In genomic region chr5:111512406-111513174, GRCh38 we compare ENCODE assay signal across 8 cellular contexts. TPM values are rescaled to one million over a fixed set of nuclear protein-coding genes. Genes with fewer than 3 reads are reported as not detected.
DNase-seq lines count a peak whose midpoint lies in the region; ATAC-seq and TF ChIP-seq lines count a peak whose summit lies in the region.

STARD4 (minus strand) TSS chr5:111512535; CDS start chr5:111507433, 5,102 bp downstream.

- TF ChIP-seq CTCF in WTC11 (IDR thresholded peaks at IDR 0.05) (no peak), smooth muscle cell (IDR thresholded peaks at IDR 0.05; ENCODE audit: borderline replicate concordance, insufficient read depth, poor library complexity, severe bottlenecking) (no peak)

- peak within 1 kb of the TSS; percentile 88 for H3K9ac ChIP-seq in smooth muscle cell (ENCODE audit: low read depth)

- peaks cover 47% of the 10 kb centered on the region for H3K79me2 ChIP-seq in smooth muscle cell (ENCODE audit: low read depth)

- H3K27ac Mint-ChIP-seq in WTC11: peak within 1 kb of the TSS; percentile 100

- peaks cover 10% of the 10 kb centered on the region for H3F3A ChIP-seq in smooth muscle cell (ENCODE audit: low read depth)

- H2AFZ ChIP-seq in smooth muscle cell (ENCODE audit: low read depth): peak within 1 kb of the TSS; percentile 78

- H3K4me1 ChIP-seq in smooth muscle cell (ENCODE audit: low read depth): peaks cover 47% of the 10 kb centered on the region

- peaks cover 42% of the 10 kb centered on the region for H4K20me1 ChIP-seq in smooth muscle cell (ENCODE audit: low read depth)

- in situ Hi-C loops in ACHN (cut with HindIII; ENCODE audit: low pct_ligation_motif_present, low pct_unique_long_range_greater_than_20kb, low sequenced_read_pairs): no loop called here

- no peaks in the 10 kb centered on the region for H3K27me3 Mint-ChIP-seq in WTC11 (ENCODE audit: low read depth)

- WGBS in smooth muscle cell (ENCODE audit: low lambda C conversion rate): 2% methylated on average over 42 of the region's 42 CpGs

- H3K27ac ChIP-seq in caudate nucleus (ENCODE audit: low read depth, low read length) (peak within 1 kb of the TSS; percentile 81), smooth muscle cell (ENCODE audit: low read depth) (peak within 1 kb of the TSS; percentile 92)

- POLR2A ChIA-PET in WTC11 (lab: Charles Lee): interaction anchor here (0.7 to 2.0 kb wide), 4 partner anchors 19 to 246 kb away, joined by 3 to 6 read pairs (median 3); partner anchors contain the start of gene NREP

- H3K4me1 Mint-ChIP-seq in WTC11: peaks cover 53% of the 10 kb centered on the region

- no peaks in the 10 kb centered on the region for H3K36me3 ChIP-seq in smooth muscle cell (ENCODE audit: low read depth)

- H3K4me3 ChIP-seq in smooth muscle cell: peak within 1 kb of the TSS; percentile 94

- H3K36me3 Mint-ChIP-seq in WTC11: no peaks in the 10 kb centered on the region

- H3K4me3 Mint-ChIP-seq in WTC11: peak within 1 kb of the TSS; percentile 95

- peak; percentile 91 for ATAC-seq in GM18907 (IDR thresholded peaks at IDR 0.05; ENCODE audit: unreplicated experiment)
- ATAC-seq in HG03159 (IDR thresholded peaks at IDR 0.05; ENCODE audit: unreplicated experiment): peak; percentile 91
- peak; percentile 91 for ATAC-seq in WTC11

- H3K4me2 ChIP-seq in smooth muscle cell: peak within 1 kb of the TSS; percentile 95

- no peaks in the 10 kb centered on the region for H3K9me3 Mint-ChIP-seq in WTC11

- CTCF ChIA-PET in WTC11 (lab: Charles Lee): interaction anchor here (1.3 to 3.5 kb wide), 3 partner anchors 13 to 51 kb away, joined by 3 to 21 read pairs (median 4); no protein-coding TSS in a partner anchor

- DNase-seq in ACHN (peak; percentile 94), NCI-H2227 treated with DMSO at 0.1 percent for 48 hours (lab: John Stamatoyannopoulos, UW) (peak; percentile 81), WTC11 (ENCODE audit: low spot score) (peak; percentile 95), caudate nucleus (lab: John Stamatoyannopoulos, UW) (peak; percentile 65 to 97 (median 92)), iPS-NIHi7 (ENCODE audit: extremely low spot score) (peak; percentile 95), smooth muscle cell (lab: John Stamatoyannopoulos, UW; ENCODE audit: unreplicated experiment) (peak; percentile 89)

- no peaks in the 10 kb centered on the region for H3K9me3 ChIP-seq in smooth muscle cell (replicated peaks; ENCODE audit: low read depth)

- no peaks in the 10 kb centered on the region for H3K27me3 ChIP-seq in smooth muscle cell (ENCODE audit: low read depth)

TF ChIP-seq in WTC11, 78 proteins besides CTCF, POLR2A, EP300 and RAD21 (continues in another document):
- no peak for TF ChIP-seq CBFB (CRISPR knock-in tag; IDR thresholded peaks at IDR 0.05; ENCODE audit: low read depth)
- TF ChIP-seq TP53 (CRISPR knock-in tag; IDR thresholded peaks at IDR 0.05): no peak; the same call in 1 of the 2 replicates
- no peak for TF ChIP-seq ZNF263 (CRISPR knock-in tag; IDR thresholded peaks at IDR 0.05; ENCODE audit: low read depth)
- TF ChIP-seq ATF2 (CRISPR knock-in tag; IDR thresholded peaks at IDR 0.05; ENCODE audit: borderline replicate concordance, low read depth): no peak
- TF ChIP-seq ZNF232 (CRISPR knock-in tag; IDR thresholded peaks at IDR 0.05): peak; percentile 84; the same call in 1 of the 2 replicates
- TF ChIP-seq FOXJ3 (CRISPR knock-in tag; IDR thresholded peaks at IDR 0.05; ENCODE audit: borderline replicate concordance): no peak
- TF ChIP-seq TEAD1 (CRISPR knock-in tag; IDR thresholded peaks at IDR 0.05): 0 out of 2 replicates have a peak, but pooled peaks have one; percentile 21
- TF ChIP-seq OVOL2 (CRISPR knock-in tag; IDR thresholded peaks at IDR 0.05; ENCODE audit: borderline replicate concordance): no peak
- no peak for TF ChIP-seq STAT6 (CRISPR knock-in tag; conservative IDR thresholded peaks at IDR 0.05; ENCODE audit: low read depth)
- peak; percentile 88; the same call in 1 of the 2 replicates for TF ChIP-seq FOXP1 (CRISPR knock-in tag; IDR thresholded peaks at IDR 0.05; ENCODE audit: borderline replicate concordance)
- no peak for TF ChIP-seq SMAD4 (CRISPR knock-in tag; IDR thresholded peaks at IDR 0.05)
- peak; percentile 80 for TF ChIP-seq FOXK1 (CRISPR knock-in tag; IDR thresholded peaks at IDR 0.05)
- peak; percentile 76; the same call in 1 of the 2 replicates for TF ChIP-seq MYBL2 (CRISPR knock-in tag; IDR thresholded peaks at IDR 0.05)
- no peak for TF ChIP-seq ZBTB21 (CRISPR knock-in tag; IDR thresholded peaks at IDR 0.05; ENCODE audit: borderline replicate concordance)
- TF ChIP-seq JUN (CRISPR knock-in tag; IDR thresholded peaks at IDR 0.05): no peak
- no peak for TF ChIP-seq NR1H2 (CRISPR knock-in tag; IDR thresholded peaks at IDR 0.05)
- no peak for TF ChIP-seq NR3C1 (CRISPR knock-in tag; conservative IDR thresholded peaks at IDR 0.05; ENCODE audit: low read depth)
- no peak for TF ChIP-seq IRF1 (CRISPR knock-in tag; IDR thresholded peaks at IDR 0.05)
- TF ChIP-seq USF2 (CRISPR knock-in tag; IDR thresholded peaks at IDR 0.05): no peak
- TF ChIP-seq ZNF425 (CRISPR knock-in tag; conservative IDR thresholded peaks at IDR 0.05): no peak
- no peak for TF ChIP-seq ZNF121 (CRISPR knock-in tag; IDR thresholded peaks at IDR 0.05)
- no peak for TF ChIP-seq RELA (CRISPR knock-in tag; IDR thresholded peaks at IDR 0.05; ENCODE audit: borderline replicate concordance)
- TF ChIP-seq CREM (CRISPR knock-in tag; IDR thresholded peaks at IDR 0.05): peak; percentile 50; the same call in 1 of the 2 replicates

RNA-seq across cellular contexts. Expression of gene STARD4, which starts in this region (rescaled TPM):
- 48.5 to 56.0 TPM (median 53.8 TPM) in 3 replicates for total RNA-seq in WTC11 (2021)
- total RNA-seq in smooth muscle cell: 123 and 152 TPM in 2 replicates
- polyA plus RNA-seq in smooth muscle cell: 32.8 and 41.7 TPM in 2 replicates

Comparison
In these comparisons a context has a peak if more than half of its experiments do, and no peak if none do; other contexts are left out.
1. Peak in every context shown above with its lines: DNase-seq, ATAC-seq, H3K4me3 ChIP-seq and H3K27ac ChIP-seq.